In the genomic region with DNA sequence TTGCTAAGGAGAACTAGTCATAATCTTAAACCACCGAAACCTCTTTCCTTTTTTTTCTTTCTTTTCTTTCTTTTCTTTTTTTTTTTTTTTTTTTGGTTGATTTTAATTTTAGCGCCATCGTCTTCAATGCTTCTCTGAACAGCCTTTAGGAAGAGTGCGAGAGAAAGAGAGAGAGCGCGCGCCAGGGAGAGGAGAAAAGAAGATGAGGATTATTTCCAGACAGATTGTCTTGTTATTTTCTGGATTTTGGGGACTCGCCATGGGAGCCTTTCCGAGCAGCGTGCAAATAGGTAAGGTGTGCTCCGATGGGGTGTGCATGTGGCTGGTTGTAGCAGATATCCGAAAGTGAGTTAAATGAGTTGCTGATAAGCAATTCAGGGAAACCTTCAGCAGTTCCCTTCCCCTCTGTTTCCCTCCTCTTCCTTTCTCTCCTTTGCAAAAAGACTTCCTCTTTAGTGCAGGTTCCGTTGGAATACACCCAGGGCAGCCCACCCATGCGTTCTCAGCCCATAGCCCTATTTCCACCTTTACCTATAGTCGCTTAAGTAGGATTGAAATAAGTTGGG, we compare ENCODE assay signal across 9 cellular contexts. TPM values are rescaled to one million over a fixed set of nuclear protein-coding genes. Genes with fewer than 3 reads are reported as not detected.
DNase-seq lines count a peak whose midpoint lies in the region; ATAC-seq and TF ChIP-seq lines count a peak whose summit lies in the region.
"Had no signal": no experiment of that assay in that cellular context is flagged by ENCODE, and none has a peak within 500 bp of the region (broad histone marks: within the 10 kb centered on the region; RNA-seq: fewer than 3 reads in every experiment).

No MANE protein-coding gene starts in this region.

- H3K27me3 ChIP-seq in kidney epithelial cell (ENCODE audit: control insufficient read depth, insufficient read depth, low read length) (peaks cover 29% of the 10 kb centered on the region), stomach (peaks cover 0 to 42% (median 28%) of the 10 kb centered on the region in 3 donors)

- DNase-seq in NCI-H748 (lab: John Stamatoyannopoulos, UW; ENCODE audit: unreplicated experiment) (peak; percentile 37), NCI-H748 treated with DMSO at 0.1 percent for 48 hours (lab: John Stamatoyannopoulos, UW) (no peak), astrocyte of the spinal cord (ENCODE audit: low read depth, low spot score) (peak; percentile 13), kidney epithelial cell (ENCODE audit: low read depth) (no peak), stomach (no peak), NCI-H2107 treated with DMSO at 0.1 percent for 48 hours (lab: John Stamatoyannopoulos, UW; ENCODE audit: unreplicated experiment) (no peak)

- H3K27ac ChIP-seq in stomach = no peak overlapping the region

- no peak for TF ChIP-seq POLR2A in stomach (IDR thresholded peaks at IDR 0.05)

- no peaks in the 10 kb centered on the region for H3K36me3 ChIP-seq in kidney epithelial cell (ENCODE audit: control insufficient read depth, insufficient read depth, low read length)
- H3K36me3 ChIP-seq in stomach = no peaks in the 10 kb centered on the region

- H3K9me3 ChIP-seq in stomach = peaks cover 0 to 2% (median 0%) of the 10 kb centered on the region in 4 donors

- TF ChIP-seq CTCF in astrocyte of the spinal cord (IDR thresholded peaks at IDR 0.05; ENCODE audit: low read depth, low read length) (no peak), kidney epithelial cell (IDR thresholded peaks at IDR 0.05; ENCODE audit: insufficient read depth, low read length, poor library complexity, severe bottlenecking) (no peak), stomach (IDR thresholded peaks at IDR 0.05) (no peak)

- ATAC-seq in GM21360 (IDR thresholded peaks at IDR 0.05; ENCODE audit: unreplicated experiment) (no peak), GM19035 (IDR thresholded peaks at IDR 0.05; ENCODE audit: unreplicated experiment) (no peak)

- in situ Hi-C loops in astrocyte of the spinal cord (cut with HindIII; ENCODE audit: low sequenced_read_pairs) = no loop called here

- intact Hi-C loops in stomach (cut with DNase I; ENCODE audit: low total_unique reads) = no loop called here

- H3K4me1 ChIP-seq in stomach = peaks cover 0 to 27% (median 19%) of the 10 kb centered on the region in 4 donors

- H3K4me3 ChIP-seq in astrocyte of the spinal cord (ENCODE audit: low read depth, low read length) (peak overlapping the region; percentile 36), kidney epithelial cell (ENCODE audit: low read depth, low read length) (peak overlapping the region; percentile 43), stomach (peak overlapping the region; percentile 37 to 52 (median 44))

- no peak for TF ChIP-seq EP300 in stomach (IDR thresholded peaks at IDR 0.05)

- 4 to 7% (median 6%) methylated on average over 15 of the region's 15 CpGs for WGBS in stomach, 5 donors

RNA-seq across cellular contexts. Expression of a gene that starts 1.0 kb away (rescaled TPM):
- not detected in 2 replicates for total RNA-seq in kidney epithelial cell
- 1 to 10 TPM in 3 of 5 donors, under 1 TPM in 1, not detected in 1; under 0.01 to 5.9 (median 2.3) TPM for total RNA-seq in stomach
- 1 to 10 TPM in 2 of 3 donors, under 1 TPM in 1; 0.95 to 4.4 (median 2.0) TPM for polyA plus RNA-seq in stomach
- polyA plus RNA-seq: esophagus had no signal

Comparison
In these comparisons a context has a peak if more than half of its experiments do, and no peak if none do; other contexts are left out.
1. DNase-seq: peak in NCI-H748 (single experiment) and astrocyte of the spinal cord (single experiment); none in NCI-H748 treated with DMSO at 0.1 percent for 48 hours (single experiment), kidney epithelial cell (single experiment), stomach (single experiment) and NCI-H2107 treated with DMSO at 0.1 percent for 48 hours (single experiment).
2. Peak in every context shown above with its lines, with median percentiles within 50 percentile points of each other: H3K4me3 ChIP-seq.